In genomic region chr11:19680824-19681368, GRCh38 we compare ENCODE assay signal across 14 cellular contexts. TPM values are rescaled to one million over a fixed set of nuclear protein-coding genes. Genes with fewer than 3 reads are reported as not detected.
DNase-seq lines count a peak whose midpoint lies in the region; ATAC-seq and TF ChIP-seq lines count a peak whose summit lies in the region.
"Had no signal": no experiment of that assay in that cellular context is flagged by ENCODE, and none has a peak within 500 bp of the region (broad histone marks: within the 10 kb centered on the region; RNA-seq: fewer than 3 reads in every experiment).

No MANE protein-coding gene starts in this region.

- H3K4me1 ChIP-seq in ACC112 (ENCODE audit: control insufficient read depth, insufficient read depth, low read length, unreplicated experiment) (peaks cover 51% of the 10 kb centered on the region), Panc1 (ENCODE audit: control insufficient read depth, insufficient read depth, low read length) (peaks cover 21% of the 10 kb centered on the region), MM.1S (ENCODE audit: low read length) (no peaks in the 10 kb centered on the region)

- H3K27me3 Mint-ChIP-seq in endothelial cell (ENCODE audit: unreplicated experiment), result peaks cover 5% of the 10 kb centered on the region

- no peaks in the 10 kb centered on the region for H3K9me3 Mint-ChIP-seq in endothelial cell (ENCODE audit: unreplicated experiment)
- no peaks in the 10 kb centered on the region for H3K9me3 Mint-ChIP-seq in stimulated activated effector memory CD8-positive, alpha-beta T cell treated with anti-CD3 and anti-CD28 coated beads, Interleukin-12 subunit alpha, Interleukin-12 subunit beta, amount 100 ng/mL, for 72 hours
- H3K9me3 Mint-ChIP-seq: naive thymus-derived CD8-positive, alpha-beta T cell had no signal

- no peak overlapping the region for H3K4me3 Mint-ChIP-seq in endothelial cell (ENCODE audit: unreplicated experiment)
- no peak overlapping the region for H3K4me3 Mint-ChIP-seq in stimulated activated effector memory CD8-positive, alpha-beta T cell treated with anti-CD3 and anti-CD28 coated beads, Interleukin-12 subunit alpha, Interleukin-12 subunit beta, amount 100 ng/mL, for 72 hours
- H3K4me3 Mint-ChIP-seq: naive thymus-derived CD8-positive, alpha-beta T cell had no signal

- no peak overlapping the region for H3K9ac ChIP-seq in MM.1S (ENCODE audit: low read length)

- H3K9me3 ChIP-seq in Panc1 (ENCODE audit: control insufficient read depth, insufficient read depth, low read depth, low read length), result no peaks in the 10 kb centered on the region
- H3K9me3 ChIP-seq in MM.1S (replicated peaks; ENCODE audit: insufficient read depth, low read length), result no peaks in the 10 kb centered on the region
- H3K9me3 ChIP-seq: spleen, upper lobe of left lung had no signal

- H3K4me2 ChIP-seq in MM.1S (ENCODE audit: low read depth, low read length), result no peak overlapping the region

- in situ Hi-C loops in Panc1 (cut with HindIII; ENCODE audit: low pct_unique_long_range_greater_than_20kb, low sequenced_read_pairs), result no loop called here

- no peak for DNase-seq in Panc1 (ENCODE audit: low read depth, low spot score)
- no peak for DNase-seq in endothelial cell (ENCODE audit: low spot score)
- DNase-seq in renal cortical epithelial cell (ENCODE audit: low read depth), result peak; percentile 50
- DNase-seq in HuH-7 (ENCODE audit: low spot score), result no peak
- no peak for DNase-seq in stimulated activated effector memory CD8-positive, alpha-beta T cell treated with anti-CD3 and anti-CD28 coated beads, Interleukin-12 subunit alpha, Interleukin-12 subunit beta, amount 100 ng/mL, for 72 hours (ENCODE audit: low spot score in 2 of 2)
- no peak for DNase-seq in MM.1S
- DNase-seq: activated naive CD4-positive, alpha-beta T cell treated with anti-CD3 and anti-CD28 coated beads, Interleukin-2, amount 50 U/mL, for 16 hours; naive thymus-derived CD8-positive, alpha-beta T cell; NCI-H2029; spleen had no signal

- no TSS peak for BruUV-seq in Panc1 (replicated peaks; lab: Mats Ljungman, UMichigan)

- H3K27ac Mint-ChIP-seq in endothelial cell (ENCODE audit: unreplicated experiment), result peak overlapping the region; percentile 61
- H3K27ac Mint-ChIP-seq in stimulated activated effector memory CD8-positive, alpha-beta T cell treated with anti-CD3 and anti-CD28 coated beads, Interleukin-12 subunit alpha, Interleukin-12 subunit beta, amount 100 ng/mL, for 72 hours, result no peak overlapping the region
- H3K27ac Mint-ChIP-seq: naive thymus-derived CD8-positive, alpha-beta T cell had no signal

- POLR2A ChIA-PET in Panc1 (lab: Charles Lee), result no interaction called here

- no peaks in the 10 kb centered on the region for H3K9me2 ChIP-seq in MM.1S (replicated peaks; ENCODE audit: insufficient read depth, low read length)

- H3K36me3 ChIP-seq in ACC112 (ENCODE audit: insufficient read depth, low read length) (no peaks in the 10 kb centered on the region), Panc1 (ENCODE audit: control insufficient read depth, insufficient read depth, low read length) (no peaks in the 10 kb centered on the region), MM.1S (replicated peaks; ENCODE audit: insufficient read depth, low read length) (no peaks in the 10 kb centered on the region)
- H3K36me3 ChIP-seq: spleen, upper lobe of left lung had no signal

- H3K4me3 ChIP-seq in ACC112 (ENCODE audit: low read depth, low read length) (peak overlapping the region; percentile 26; the same call in 1 of the 2 replicates), Panc1 (ENCODE audit: low read depth in 2 of 2, low read length in 2 of 2) (no peak overlapping the region), MM.1S (ENCODE audit: low read length) (no peak overlapping the region)
- H3K4me3 ChIP-seq: SK-N-MC, spleen, upper lobe of left lung had no signal

- no peaks in the 10 kb centered on the region for H4K20me1 ChIP-seq in MM.1S (ENCODE audit: insufficient read depth, low read length)

- no peaks in the 10 kb centered on the region for H3F3A ChIP-seq in MM.1S (ENCODE audit: insufficient read depth, low read length)

- peak overlapping the region; percentile 83 for H3K27ac ChIP-seq in ACC112 (ENCODE audit: low read depth, low read length)
- H3K27ac ChIP-seq in Panc1 (ENCODE audit: low read length), result peak overlapping the region; percentile 82
- no peak overlapping the region for H3K27ac ChIP-seq in MM.1S (ENCODE audit: low read length)
- H3K27ac ChIP-seq: SK-N-MC had no signal

- CTCF ChIA-PET in Panc1 (lab: Charles Lee), result no interaction called here

- H3K79me2 ChIP-seq in ACC112 (ENCODE audit: control insufficient read depth, insufficient read depth, low read length, unreplicated experiment) (peaks cover 49% of the 10 kb centered on the region), MM.1S (ENCODE audit: low read length) (no peaks in the 10 kb centered on the region)

- TF ChIP-seq CTCF in Panc1 (IDR thresholded peaks at IDR 0.05) (no peak), endothelial cell (IDR thresholded peaks at IDR 0.05; ENCODE audit: unreplicated experiment) (no peak), MM.1S (IDR thresholded peaks at IDR 0.05; ENCODE audit: low read length) (no peak)

- intact Hi-C loops in Panc1 (cut with micrococcal nuclease; ENCODE audit: unreplicated experiment), result no loop called here

- no peaks in the 10 kb centered on the region for H3K36me3 Mint-ChIP-seq in endothelial cell (ENCODE audit: low read depth, unreplicated experiment)
- H3K36me3 Mint-ChIP-seq in stimulated activated effector memory CD8-positive, alpha-beta T cell treated with anti-CD3 and anti-CD28 coated beads, Interleukin-12 subunit alpha, Interleukin-12 subunit beta, amount 100 ng/mL, for 72 hours, result no peaks in the 10 kb centered on the region
- H3K36me3 Mint-ChIP-seq: naive thymus-derived CD8-positive, alpha-beta T cell had no signal

- ATAC-seq in Panc1 (no peak), HG02852 (IDR thresholded peaks at IDR 0.05; ENCODE audit: unreplicated experiment) (no peak)
- no peak for ATAC-seq in stimulated activated effector memory CD8-positive, alpha-beta T cell treated with anti-CD3 and anti-CD28 coated beads, Interleukin-12 subunit alpha, Interleukin-12 subunit beta, amount 100 ng/mL, for 72 hours
- ATAC-seq: naive thymus-derived CD8-positive, alpha-beta T cell had no signal

- peaks cover 26% of the 10 kb centered on the region for H3K4me1 Mint-ChIP-seq in endothelial cell (ENCODE audit: unreplicated experiment)
- no peaks in the 10 kb centered on the region for H3K4me1 Mint-ChIP-seq in stimulated activated effector memory CD8-positive, alpha-beta T cell treated with anti-CD3 and anti-CD28 coated beads, Interleukin-12 subunit alpha, Interleukin-12 subunit beta, amount 100 ng/mL, for 72 hours

- H2AFZ ChIP-seq in ACC112 (ENCODE audit: low read length, unreplicated experiment) (no peak overlapping the region), MM.1S (ENCODE audit: low read length) (no peak overlapping the region)

- H3K27me3 ChIP-seq in ACC112 (ENCODE audit: insufficient read depth, low read length) (no peaks in the 10 kb centered on the region), Panc1 (ENCODE audit: control insufficient read depth, insufficient read depth, low read length) (no peaks in the 10 kb centered on the region), MM.1S (replicated peaks; ENCODE audit: insufficient read depth, low read length) (no peaks in the 10 kb centered on the region)
- H3K27me3 ChIP-seq: upper lobe of left lung had no signal

RNA-seq across cellular contexts. Expression of gene NAV2, which starts 31.7 kb away (rescaled TPM):
- total RNA-seq in Panc1 (2021; ENCODE audit: unreplicated experiment) (22.7 TPM), endothelial cell (ENCODE audit: unreplicated experiment) (15.6 TPM), renal cortical epithelial cell (8.5 and 41.1 TPM in 2 replicates)
- 5.9 TPM for polyA plus RNA-seq in Panc1 (2012; ENCODE audit: insufficient read length)
